Comparison of ENCODE assay signal across 1 cellular context in genomic region chr13:22789027-22789593, GRCh38.
TF ChIP-seq lines count a peak whose summit lies in the region.

No MANE protein-coding gene starts in this region.

TF ChIP-seq in HEK293T, 16 proteins besides CTCF, POLR2A, EP300 and RAD21:
- TF ChIP-seq FOXK2 (IDR thresholded peaks at IDR 0.05), result no peak
- TF ChIP-seq ZNF384 (IDR thresholded peaks at IDR 0.05), result no peak
- no peak for TF ChIP-seq ARNT (IDR thresholded peaks at IDR 0.05)
- no peak for TF ChIP-seq HDGF (IDR thresholded peaks at IDR 0.05; ENCODE audit: borderline replicate concordance)
- no peak for TF ChIP-seq SP1 (IDR thresholded peaks at IDR 0.05)
- no peak for TF ChIP-seq TARDBP (IDR thresholded peaks at IDR 0.05)
- no peak for TF ChIP-seq LEF1 (IDR thresholded peaks at IDR 0.05; ENCODE audit: borderline replicate concordance)
- TF ChIP-seq NFRKB (IDR thresholded peaks at IDR 0.05), result no peak
- no peak for TF ChIP-seq FOXM1 (IDR thresholded peaks at IDR 0.05; ENCODE audit: borderline replicate concordance)
- no peak for TF ChIP-seq BHLHE40 (IDR thresholded peaks at IDR 0.05; ENCODE audit: borderline replicate concordance)
- TF ChIP-seq FOXA1 (IDR thresholded peaks at IDR 0.05), result no peak
- no peak for TF ChIP-seq CTBP1 (IDR thresholded peaks at IDR 0.05; ENCODE audit: borderline replicate concordance)
- no peak for TF ChIP-seq L3MBTL2 (conservative IDR thresholded peaks at IDR 0.05)
TF ChIP-seq in HEK293T: peak in this region for 0.
